ENCODE assay signal across 23 cellular contexts in genomic region chr10:14304029-14304428, GRCh38.
"Had no signal": no experiment of that assay in that cellular context is flagged by ENCODE, and none has a peak within 500 bp of the region (broad histone marks: within the 10 kb centered on the region; RNA-seq: fewer than 3 reads in every experiment).

No MANE protein-coding gene starts in this region.

- H3K36me3 ChIP-seq: SJSA1 had no signal

- H3K4me1 ChIP-seq: SJSA1 had no signal

- H3K4me3 ChIP-seq: SJSA1, SK-N-MC had no signal

- DNase-seq: KBM-7, MV-4-11, NCI-H1048, NCI-H1105, NCI-H1417, NCI-H1436 treated with DMSO at 0.1 percent for 48 hours, NCI-H1694 treated with DMSO at 0.1 percent for 48 hours, NCI-H1930, NCI-H2081, NCI-H2107, NCI-H2227 treated with DMSO at 0.1 percent for 48 hours, NCI-H510A, NCI-H524 treated with DMSO at 0.1 percent for 48 hours, NCI-H69, NCI-H82, Right ventricle myocardium superior, RPMI8226, SIG-M5, SW 1271 had no signal

- FAIRE-seq: RCC 7860 had no signal

- H3K27ac ChIP-seq: HL-60, SJSA1, SK-N-MC had no signal
